ENCODE assay signal across 29 cellular contexts in genomic region chr11:114273890-114274635, GRCh38. TPM values are rescaled to one million over a fixed set of nuclear protein-coding genes. Genes with fewer than 3 reads are reported as not detected.
"Had no signal": no experiment of that assay in that cellular context is flagged by ENCODE, and none has a peak within 500 bp of the region (broad histone marks: within the 10 kb centered on the region; RNA-seq: fewer than 3 reads in every experiment).

No MANE protein-coding gene starts in this region.

- H3K27ac Mint-ChIP-seq: activated B cell treated with CpG ODN at 0.5 μM for 24 hours; activated CD4-positive, alpha-beta memory T cell treated with anti-CD3 and anti-CD28 coated beads, Interleukin-2, amount 10 ng/mL, durations not matched to agents 7 days and 5 days; activated naive CD8-positive, alpha-beta T cell treated with anti-CD3 and anti-CD28 coated beads for 36 hours; IgD-negative memory B cell; T-helper 1 cell treated with Interleukin-12 subunit alpha and Interleukin-12 subunit beta and Interleukin-4 antibody, amounts not matched to agents 30 μg/mL and 1 μg/mL, for 36 hours had no signal

- H3K27me3 ChIP-seq: brain microvascular endothelial cell had no signal

- H3K9ac ChIP-seq: SK-N-SH had no signal

- H3K27ac ChIP-seq: brain microvascular endothelial cell, SJSA1, VCaP had no signal

- H3K36me3 ChIP-seq: brain microvascular endothelial cell, MG63, SJSA1 had no signal

- H3K4me3 Mint-ChIP-seq: activated B cell treated with CpG ODN at 0.5 μM for 24 hours; activated CD4-positive, alpha-beta memory T cell treated with anti-CD3 and anti-CD28 coated beads, Interleukin-2, amount 10 ng/mL, durations not matched to agents 7 days and 5 days; activated naive CD8-positive, alpha-beta T cell treated with anti-CD3 and anti-CD28 coated beads for 36 hours; IgD-negative memory B cell; T-helper 1 cell treated with Interleukin-12 subunit alpha and Interleukin-12 subunit beta and Interleukin-4 antibody, amounts not matched to agents 30 μg/mL and 1 μg/mL, for 36 hours had no signal

- ATAC-seq: Panc1 had no signal

- H3K9me3 Mint-ChIP-seq: activated B cell treated with CpG ODN at 0.5 μM for 24 hours; activated CD4-positive, alpha-beta memory T cell treated with anti-CD3 and anti-CD28 coated beads, Interleukin-2, amount 10 ng/mL, durations not matched to agents 7 days and 5 days; activated naive CD8-positive, alpha-beta T cell treated with anti-CD3 and anti-CD28 coated beads for 36 hours; T-helper 1 cell treated with Interleukin-12 subunit alpha and Interleukin-12 subunit beta and Interleukin-4 antibody, amounts not matched to agents 30 μg/mL and 1 μg/mL, for 36 hours had no signal

- H3K4me1 ChIP-seq: SJSA1 had no signal

- DNase-seq: activated B cell treated with CpG ODN at 0.5 μM for 24 hours; activated CD4-positive, alpha-beta memory T cell treated with anti-CD3 and anti-CD28 coated beads, Interleukin-2, amount 10 ng/mL, durations not matched to agents 7 days and 5 days; activated CD4-positive, alpha-beta T cell treated with anti-CD3 and anti-CD28 coated beads for 4 hours; activated CD4-positive, CD25-positive, alpha-beta regulatory T cell treated with anti-CD3 and anti-CD28 coated beads, Interleukin-2, amount 50 U/mL, for 72 hours; activated effector memory CD4-positive, alpha-beta T cell treated with Interleukin-2 at 50 U/mL for 16 hours; activated naive CD4-positive, alpha-beta T cell treated with anti-CD3 and anti-CD28 coated beads, Interleukin-2, amount 50 U/mL, for 16 hours; activated naive CD8-positive, alpha-beta T cell treated with anti-CD3 and anti-CD28 coated beads for 36 hours; activated T-cell treated with anti-CD3 and anti-CD28 coated beads, Interleukin-2, amount 50 U/mL, for 48 hours; amniotic stem cell; aorta; brain microvascular endothelial cell; Kasumi-1; KG1; MG63; NCI-H1048; NCI-H1105 treated with DMSO at 0.1 percent for 48 hours; NCI-H1436 treated with DMSO at 0.1 percent for 48 hours; NCI-H1694 treated with DMSO at 0.1 percent for 48 hours; NCI-H2029; NCI-H345; NCI-H524 treated with DMSO at 0.1 percent for 48 hours; SHP77 treated with DMSO at 0.1 percent for 48 hours; SK-N-SH had no signal

- H3K9me3 ChIP-seq: MG63, SJSA1, SK-N-SH had no signal

- H3K36me3 Mint-ChIP-seq: activated naive CD8-positive, alpha-beta T cell treated with anti-CD3 and anti-CD28 coated beads for 36 hours; IgD-negative memory B cell had no signal

- H3K4me1 Mint-ChIP-seq: activated B cell treated with CpG ODN at 0.5 μM for 24 hours; activated CD4-positive, alpha-beta memory T cell treated with anti-CD3 and anti-CD28 coated beads, Interleukin-2, amount 10 ng/mL, durations not matched to agents 7 days and 5 days; activated naive CD8-positive, alpha-beta T cell treated with anti-CD3 and anti-CD28 coated beads for 36 hours; IgD-negative memory B cell had no signal

- H3K4me3 ChIP-seq: MG63, SJSA1 had no signal

RNA-seq across cellular contexts. Expression of gene NNMT, which starts 22.1 kb away (rescaled TPM):
- total RNA-seq: activated B cell treated with CpG ODN at 0.5 μM for 24 hours; activated CD4-positive, alpha-beta memory T cell treated with anti-CD3 and anti-CD28 coated beads, Interleukin-2, amount 10 ng/mL, durations not matched to agents 7 days and 5 days; activated CD8-positive, alpha-beta memory T cell treated with anti-CD3 and anti-CD28 coated beads for 36 hours; activated naive CD8-positive, alpha-beta T cell treated with anti-CD3 and anti-CD28 coated beads for 36 hours had no signal
- polyA plus RNA-seq: IgD-negative memory B cell had no signal
